ENCODE assay signal across 23 cellular contexts in the genomic region with DNA sequence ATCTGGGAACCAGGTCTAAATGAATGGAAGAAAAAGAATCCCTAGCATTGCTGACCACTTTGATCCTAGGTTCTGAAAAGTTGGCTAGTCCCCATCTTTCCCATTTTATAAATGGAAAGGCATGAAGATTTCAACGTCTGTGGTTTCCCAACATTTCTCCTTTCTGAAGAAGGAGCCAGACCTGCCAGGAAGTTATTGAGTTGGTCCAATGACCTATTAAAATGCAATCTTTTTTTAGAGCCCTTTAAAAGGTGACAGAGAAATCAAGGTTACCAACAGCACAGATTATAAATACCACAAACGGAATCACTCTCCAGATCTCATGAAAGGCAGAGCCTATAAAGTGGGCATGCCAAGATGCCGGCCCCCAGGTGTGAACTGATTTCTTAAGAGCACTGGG.
DNase-seq lines count a peak whose midpoint lies in the region; ATAC-seq and TF ChIP-seq lines count a peak whose summit lies in the region.
"Had no signal": no experiment of that assay in that cellular context is flagged by ENCODE, and none has a peak within 500 bp of the region (broad histone marks: within the 10 kb centered on the region; RNA-seq: fewer than 3 reads in every experiment).

No MANE protein-coding gene starts in this region.

- no peak overlapping the region for H4K91ac ChIP-seq in IMR-90 (ENCODE audit: insufficient read depth, low read depth, low read length)

- no peaks in the 10 kb centered on the region for H3K27me3 Mint-ChIP-seq in Caco-2 (ENCODE audit: insufficient read depth, unreplicated experiment)
- H3K27me3 Mint-ChIP-seq in stimulated activated memory B cell treated with anti-CD40 and anti-IgM and Interleukin-4, amounts not matched to agents 10 μg/mL and 1 μg/mL and 100 μg/mL, for 72 hours = no peaks in the 10 kb centered on the region
- H3K27me3 Mint-ChIP-seq: dendritic cell treated with granulocyte-macrophage colony-stimulating factor and Interleukin-4, amounts not matched to agents 40 ng/mL and 50 ng/mL, for 4 days; type B pancreatic cell had no signal

- H2BK120ac ChIP-seq in IMR-90 (ENCODE audit: low read depth, low read length) = peak overlapping the region; percentile 46

- no peak overlapping the region for H3K9ac ChIP-seq in IMR-90 (ENCODE audit: low read depth, low read length)

- TF ChIP-seq RAD21 in IMR-90 (IDR thresholded peaks at IDR 0.05; ENCODE audit: low read length) = no peak

- H2AK9ac ChIP-seq in IMR-90 (replicated peaks; ENCODE audit: low read depth, low read length, poor library complexity) = no peak overlapping the region

- peak overlapping the region; percentile 72; the same call in 1 of the 2 replicates for H3K4ac ChIP-seq in IMR-90 (ENCODE audit: low read depth, low read length)

- no peak overlapping the region for H2BK5ac ChIP-seq in IMR-90 (ENCODE audit: low read depth, low read length, poor library complexity, severe bottlenecking)

- H3K9me3 ChIP-seq in IMR-90 (ENCODE audit: control insufficient read depth, insufficient read depth, low read length) = no peaks in the 10 kb centered on the region
- H3K9me3 ChIP-seq in Caco-2 = no peaks in the 10 kb centered on the region
- H3K9me3 ChIP-seq: heart right ventricle, sigmoid colon had no signal

- H2BK20ac ChIP-seq in IMR-90 (ENCODE audit: low read depth, low read length) = peak overlapping the region; percentile 48; the same call in 1 of the 2 replicates

- dilution Hi-C loops in IMR-90 (cut with HindIII; ENCODE audit: low sequenced_read_pairs, unreplicated experiment) = no loop called here

- H3K36me3 Mint-ChIP-seq in Caco-2 (ENCODE audit: insufficient read depth, unreplicated experiment) = no peaks in the 10 kb centered on the region
- no peaks in the 10 kb centered on the region for H3K36me3 Mint-ChIP-seq in stimulated activated memory B cell treated with anti-CD40 and anti-IgM and Interleukin-4, amounts not matched to agents 10 μg/mL and 1 μg/mL and 100 μg/mL, for 72 hours
- H3K36me3 Mint-ChIP-seq: type B pancreatic cell had no signal

- no peak overlapping the region for H3K56ac ChIP-seq in IMR-90 (ENCODE audit: extremely low read depth, insufficient read depth, low read length)

- H3K18ac ChIP-seq in IMR-90 (ENCODE audit: low read depth, low read length) = peak overlapping the region; percentile 70; the same call in 1 of the 2 replicates

- no peaks in the 10 kb centered on the region for H3K36me3 ChIP-seq in IMR-90 (ENCODE audit: control insufficient read depth, insufficient read depth, low read length)
- H3K36me3 ChIP-seq in Caco-2 (ENCODE audit: control insufficient read depth, insufficient read depth, low read length) = no peaks in the 10 kb centered on the region
- H3K36me3 ChIP-seq: heart right ventricle, sigmoid colon had no signal

- no peaks in the 10 kb centered on the region for H3K27me3 ChIP-seq in IMR-90 (ENCODE audit: control insufficient read depth, insufficient read depth, low read length)
- no peaks in the 10 kb centered on the region for H3K27me3 ChIP-seq in Caco-2 (replicated peaks; ENCODE audit: control insufficient read depth, insufficient read depth, low read length)
- H3K27me3 ChIP-seq: heart right ventricle, sigmoid colon had no signal

- CTCF ChIA-PET in IMR-90 (lab: Yijun Ruan, JAX) (no interaction called here), Caco-2 (lab: Charles Lee) (no interaction called here)

- H4K20me1 ChIP-seq in IMR-90 (ENCODE audit: insufficient read depth, low read length) = no peaks in the 10 kb centered on the region

- BruUV-seq in IMR-90 (replicated peaks; lab: Mats Ljungman, UMichigan) (no TSS peak), Caco-2 (replicated peaks; lab: Mats Ljungman, UMichigan) (no TSS peak)

- H3K23ac ChIP-seq in IMR-90 (ENCODE audit: low read depth, low read length) = no peak overlapping the region

- H3K9me3 Mint-ChIP-seq in Caco-2 (ENCODE audit: unreplicated experiment) = no peaks in the 10 kb centered on the region
- no peaks in the 10 kb centered on the region for H3K9me3 Mint-ChIP-seq in stimulated activated memory B cell treated with anti-CD40 and anti-IgM and Interleukin-4, amounts not matched to agents 10 μg/mL and 1 μg/mL and 100 μg/mL, for 72 hours
- H3K9me3 Mint-ChIP-seq: activated T-cell treated with anti-CD3 and anti-CD28 coated beads, Interleukin-2, amount 50 U/mL, for 72 hours; dendritic cell treated with granulocyte-macrophage colony-stimulating factor and Interleukin-4, amounts not matched to agents 40 ng/mL and 50 ng/mL, for 4 days; neural crest cell; T-helper 1 cell treated with Interleukin-12 subunit alpha and Interleukin-12 subunit beta and Interleukin-4 antibody, amounts not matched to agents 30 μg/mL and 1 μg/mL, for 36 hours; type B pancreatic cell had no signal

- H3K4me2 ChIP-seq in IMR-90 (ENCODE audit: low read depth, low read length) = peak overlapping the region; percentile 39; the same call in 1 of the 2 replicates

- peak overlapping the region; percentile 47; the same call in 1 of the 2 replicates for H3K14ac ChIP-seq in IMR-90 (replicated peaks; ENCODE audit: low read depth, low read length)

- ATAC-seq in IMR-90 (ENCODE audit: low read depth) = no peak
- ATAC-seq in stimulated activated memory B cell treated with anti-CD40 and anti-IgM and Interleukin-4, amounts not matched to agents 10 μg/mL and 1 μg/mL and 100 μg/mL, for 72 hours = no peak
- ATAC-seq: activated T-cell treated with anti-CD3 and anti-CD28 coated beads, Interleukin-2, amount 50 U/mL, for 72 hours had no signal

- H3K4me3 Mint-ChIP-seq in Caco-2 (ENCODE audit: unreplicated experiment) = no peak overlapping the region
- H3K4me3 Mint-ChIP-seq in stimulated activated memory B cell treated with anti-CD40 and anti-IgM and Interleukin-4, amounts not matched to agents 10 μg/mL and 1 μg/mL and 100 μg/mL, for 72 hours = no peak overlapping the region
- H3K4me3 Mint-ChIP-seq: activated T-cell treated with anti-CD3 and anti-CD28 coated beads, Interleukin-2, amount 50 U/mL, for 72 hours; dendritic cell treated with granulocyte-macrophage colony-stimulating factor and Interleukin-4, amounts not matched to agents 40 ng/mL and 50 ng/mL, for 4 days; neural crest cell; T-helper 1 cell treated with Interleukin-12 subunit alpha and Interleukin-12 subunit beta and Interleukin-4 antibody, amounts not matched to agents 30 μg/mL and 1 μg/mL, for 36 hours; type B pancreatic cell had no signal

- peaks cover 11% of the 10 kb centered on the region; the same call in 1 of the 2 replicates for H3K4me1 ChIP-seq in IMR-90 (ENCODE audit: control insufficient read depth, insufficient read depth, low read length)
- H3K4me1 ChIP-seq in Caco-2 = no peaks in the 10 kb centered on the region

- POLR2A ChIA-PET in IMR-90 (lab: Charles Lee; ENCODE audit: unreplicated experiment) = interaction anchor here (0.6 kb wide), 1 partner anchor 17 kb away, joined by 5 read pairs; no protein-coding TSS in a partner anchor
- POLR2A ChIA-PET in Caco-2 (lab: Charles Lee) = no interaction called here

- TF ChIP-seq POLR2A in IMR-90 (IDR thresholded peaks at IDR 0.05; ENCODE audit: low read depth, low read length) = no peak

- H3K4me3 ChIP-seq in IMR-90 (ENCODE audit: insufficient read depth, low read depth, low read length) (no peak overlapping the region), skeletal muscle cell (ENCODE audit: low read depth, low read length) (no peak overlapping the region), Caco-2 (ENCODE audit: low read depth, low read length) (no peak overlapping the region)
- H3K4me3 ChIP-seq: heart right ventricle, sigmoid colon, SK-N-MC had no signal

- no peak overlapping the region for H2AFZ ChIP-seq in IMR-90 (replicated peaks; ENCODE audit: low read length, poor library complexity)

- H3K79me1 ChIP-seq in IMR-90 (ENCODE audit: low read depth in 1 of 2, low read length in 2 of 2) = no peaks in the 10 kb centered on the region

- in situ Hi-C loops in IMR-90 (cut with MboI; ENCODE audit: low sequenced_read_pairs) = no loop called here

- peak overlapping the region in 1 of 2 experiments; percentile 53; a peak in 2 of 4 replicates for H4K8ac ChIP-seq in IMR-90 (ENCODE audit: low read depth in 2 of 2, low read length in 2 of 2)

- DNase-seq in AG20443 (ENCODE audit: low spot score) (peak; percentile 38), IMR-90 (peak; percentile 48), fibroblast of gingiva (ENCODE audit: low read depth) (peak; percentile 29), skeletal muscle cell (ENCODE audit: low read depth) (peak; percentile 25), Caco-2 (no peak), MV-4-11 (lab: John Stamatoyannopoulos, UW) (no peak)
- DNase-seq in activated CD8-positive, alpha-beta memory T cell treated with anti-CD3 and anti-CD28 coated beads, Interleukin-2, amount 50 U/mL, for 4 hours = no peak
- DNase-seq: activated CD4-positive, alpha-beta T cell treated with anti-CD3 and anti-CD28 coated beads for 4 hours; activated naive CD4-positive, alpha-beta T cell treated with Interleukin-2 at 50 U/mL for 16 hours; activated T-cell treated with anti-CD3 and anti-CD28 coated beads, Interleukin-2, amount 50 U/mL, for 72 hours; amniotic stem cell; caudate nucleus; heart right ventricle; KBM-7; NCI-H187; RPMI8226; sigmoid colon had no signal

- WGBS in IMR-90 (ENCODE audit: extremely low coverage in 2 of 2, insufficient read length in 1 of 2), 2 experiments = no CpG with 5 or more reads among the region's 3 CpGs

- no peak overlapping the region for H3K27ac ChIP-seq in IMR-90 (ENCODE audit: insufficient read depth, low read length)
- H3K27ac ChIP-seq: heart right ventricle, SK-N-MC had no signal

- no peaks in the 10 kb centered on the region for H3K4me1 Mint-ChIP-seq in Caco-2 (ENCODE audit: low read depth, unreplicated experiment)
- no peaks in the 10 kb centered on the region for H3K4me1 Mint-ChIP-seq in stimulated activated memory B cell treated with anti-CD40 and anti-IgM and Interleukin-4, amounts not matched to agents 10 μg/mL and 1 μg/mL and 100 μg/mL, for 72 hours
- H3K4me1 Mint-ChIP-seq: neural crest cell had no signal

- peak overlapping the region; percentile 30 for H4K5ac ChIP-seq in IMR-90 (ENCODE audit: low read depth, low read length)

- H3K27ac Mint-ChIP-seq in Caco-2 (ENCODE audit: unreplicated experiment) = no peak overlapping the region
- no peak overlapping the region for H3K27ac Mint-ChIP-seq in stimulated activated memory B cell treated with anti-CD40 and anti-IgM and Interleukin-4, amounts not matched to agents 10 μg/mL and 1 μg/mL and 100 μg/mL, for 72 hours
- H3K27ac Mint-ChIP-seq: dendritic cell treated with granulocyte-macrophage colony-stimulating factor and Interleukin-4, amounts not matched to agents 40 ng/mL and 50 ng/mL, for 4 days; T-helper 1 cell treated with Interleukin-12 subunit alpha and Interleukin-12 subunit beta and Interleukin-4 antibody, amounts not matched to agents 30 μg/mL and 1 μg/mL, for 36 hours; type B pancreatic cell had no signal

- TF ChIP-seq CTCF in IMR-90 (conservative IDR thresholded peaks at IDR 0.05; ENCODE audit: low read depth, low read length) (no peak), Caco-2 (IDR thresholded peaks at IDR 0.05; ENCODE audit: insufficient read depth in 1 of 2, low read depth in 1 of 2, low read length in 1 of 2, severe bottlenecking in 1 of 2, unreplicated experiment in 1 of 2) (no peak)

- 0 out of 2 replicates have a peak, but pooled peaks cover 3% of the 10 kb centered on the region for H3K9me1 ChIP-seq in IMR-90 (ENCODE audit: insufficient read depth, low read length)

- H2BK15ac ChIP-seq in IMR-90 (ENCODE audit: low read depth, low read length) = 0 out of 3 replicates have a peak overlapping the region, but pooled peaks have one; percentile 80

- no peak overlapping the region for H2AK5ac ChIP-seq in IMR-90 (ENCODE audit: low read depth, low read length)

- intact Hi-C loops in IMR-90 (cut with micrococcal nuclease) (no loop called here), Caco-2 (cut with micrococcal nuclease; ENCODE audit: unreplicated experiment) (no loop called here)

Comparison
In these comparisons a context has a peak if more than half of its experiments do, and no peak if none do; other contexts are left out.
1. DNase-seq: peak in AG20443 (single experiment), IMR-90 (single experiment), fibroblast of gingiva (single experiment) and skeletal muscle cell (single experiment); none in Caco-2 (0 of 2), MV-4-11 (single experiment) and activated CD8-positive, alpha-beta memory T cell treated with anti-CD3 and anti-CD28 coated beads, Interleukin-2, amount 50 U/mL, for 4 hours (single experiment).